In genomic region chr16:29731768-29732601, GRCh38 we compare ENCODE assay signal across 1 cellular context.
TF ChIP-seq lines count a peak whose summit lies in the region.

No MANE protein-coding gene starts in this region.

TF ChIP-seq in GM12878, 131 proteins besides CTCF, POLR2A, EP300 and RAD21:
- TF ChIP-seq JUNB (IDR thresholded peaks at IDR 0.05) (peak; percentile 43), RUNX3 (IDR thresholded peaks at IDR 0.05; ENCODE audit: low read length) (peak; percentile 88), NBN (IDR thresholded peaks at IDR 0.05) (peak; percentile 48), ATF7 (IDR thresholded peaks at IDR 0.05; ENCODE audit: low read depth) (peak; percentile 92), E4F1 (IDR thresholded peaks at IDR 0.05; ENCODE audit: borderline replicate concordance, partially characterized antibody) (peak; percentile 19), FOXM1 (IDR thresholded peaks at IDR 0.05; ENCODE audit: low read depth, low read length) (peak; percentile 70; the same call in 1 of the 2 replicates), RAD51 (IDR thresholded peaks at IDR 0.05) (0 out of 2 replicates have a peak, but pooled peaks have one; percentile 39), IKZF1 (conservative IDR thresholded peaks at IDR 0.05) (0 out of 2 replicates have a peak, but pooled peaks have one; percentile 32), MTA2 (IDR thresholded peaks at IDR 0.05; ENCODE audit: low read depth) (peak; percentile 81; the same call in 1 of the 2 replicates), IKZF2 (IDR thresholded peaks at IDR 0.05) (peak; percentile 54 to 57; a peak in 3 of 4 replicates), CREM (IDR thresholded peaks at IDR 0.05; ENCODE audit: low read depth) (peak; percentile 91), CBX5 (IDR thresholded peaks at IDR 0.05; ENCODE audit: low read depth) (0 out of 2 replicates have a peak, but pooled peaks have one; percentile 36), CREB1 (IDR thresholded peaks at IDR 0.05; ENCODE audit: low read depth) (peak; percentile 89), DPF2 (IDR thresholded peaks at IDR 0.05) (peak; percentile 16; the same call in 1 of the 2 replicates), SP1 (IDR thresholded peaks at IDR 0.05; ENCODE audit: low read depth, low read length) (peak; percentile 13), TCF3 (IDR thresholded peaks at IDR 0.05; ENCODE audit: borderline replicate concordance, insufficient read depth, low read depth, low read length) (0 out of 2 replicates have a peak, but pooled peaks have one; percentile 33), CBFB (IDR thresholded peaks at IDR 0.05; ENCODE audit: low read depth) (peak; percentile 79), EGR1 (IDR thresholded peaks at IDR 0.05; ENCODE audit: borderline replicate concordance in 1 of 2, low read depth in 2 of 2, low read length in 2 of 2) (0 out of 3 replicates have a peak, but pooled peaks of 1 of the 2 experiments have one; percentile 7), GABPA (IDR thresholded peaks at IDR 0.05; ENCODE audit: low read depth) (peak; percentile 59; the same call in 1 of the 2 replicates), HDGF (IDR thresholded peaks at IDR 0.05) (0 out of 2 replicates have a peak, but pooled peaks have one; percentile 59), MEF2A (IDR thresholded peaks at IDR 0.05; ENCODE audit: insufficient read depth, low read depth, low read length) (peak; percentile 60; the same call in 1 of the 2 replicates), SMARCA5 (IDR thresholded peaks at IDR 0.05) (peak; percentile 71; the same call in 1 of the 2 replicates), NFIC (IDR thresholded peaks at IDR 0.05; ENCODE audit: low read depth, low read length) (peak; percentile 50), ZNF217 (IDR thresholded peaks at IDR 0.05) (peak; percentile 86), BHLHE40 (IDR thresholded peaks at IDR 0.05; ENCODE audit: borderline replicate concordance in 1 of 2, low read depth in 2 of 2, low read length in 1 of 2) (peak in 1 of 2 experiments; percentile 44; a peak in 1 of 4 replicates), ETV6 (conservative IDR thresholded peaks at IDR 0.05 in 1 of 2, IDR thresholded peaks at IDR 0.05 in 1 of 2; ENCODE audit: borderline replicate concordance in 1 of 2, low read depth in 1 of 2) (peak in 1 of 2 experiments; percentile 23; a peak in 1 of 4 replicates), MEF2B (IDR thresholded peaks at IDR 0.05; ENCODE audit: partially characterized antibody, poor library complexity, severe bottlenecking) (peak; percentile 55), KLF5 (IDR thresholded peaks at IDR 0.05; ENCODE audit: partially characterized antibody) (peak; percentile 94), SPI1 (IDR thresholded peaks at IDR 0.05; ENCODE audit: borderline replicate concordance, insufficient read depth, low read depth, low read length) (peak; percentile 27; the same call in 1 of the 2 replicates)
- TF ChIP-seq, protein P1, sequence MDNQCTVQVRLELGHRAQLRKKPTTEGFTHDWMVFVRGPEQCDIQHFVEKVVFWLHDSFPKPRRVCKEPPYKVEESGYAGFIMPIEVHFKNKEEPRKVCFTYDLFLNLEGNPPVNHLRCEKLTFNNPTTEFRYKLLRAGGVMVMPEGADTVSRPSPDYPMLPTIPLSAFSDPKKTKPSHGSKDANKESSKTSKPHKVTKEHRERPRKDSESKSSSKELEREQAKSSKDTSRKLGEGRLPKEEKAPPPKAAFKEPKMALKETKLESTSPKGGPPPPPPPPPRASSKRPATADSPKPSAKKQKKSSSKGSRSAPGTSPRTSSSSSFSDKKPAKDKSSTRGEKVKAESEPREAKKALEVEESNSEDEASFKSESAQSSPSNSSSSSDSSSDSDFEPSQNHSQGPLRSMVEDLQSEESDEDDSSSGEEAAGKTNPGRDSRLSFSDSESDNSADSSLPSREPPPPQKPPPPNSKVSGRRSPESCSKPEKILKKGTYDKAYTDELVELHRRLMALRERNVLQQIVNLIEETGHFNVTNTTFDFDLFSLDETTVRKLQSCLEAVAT (IDR thresholded peaks at IDR 0.05): peak; percentile 49; the same call in 1 of the 2 replicates
- TF ChIP-seq, protein P2, sequence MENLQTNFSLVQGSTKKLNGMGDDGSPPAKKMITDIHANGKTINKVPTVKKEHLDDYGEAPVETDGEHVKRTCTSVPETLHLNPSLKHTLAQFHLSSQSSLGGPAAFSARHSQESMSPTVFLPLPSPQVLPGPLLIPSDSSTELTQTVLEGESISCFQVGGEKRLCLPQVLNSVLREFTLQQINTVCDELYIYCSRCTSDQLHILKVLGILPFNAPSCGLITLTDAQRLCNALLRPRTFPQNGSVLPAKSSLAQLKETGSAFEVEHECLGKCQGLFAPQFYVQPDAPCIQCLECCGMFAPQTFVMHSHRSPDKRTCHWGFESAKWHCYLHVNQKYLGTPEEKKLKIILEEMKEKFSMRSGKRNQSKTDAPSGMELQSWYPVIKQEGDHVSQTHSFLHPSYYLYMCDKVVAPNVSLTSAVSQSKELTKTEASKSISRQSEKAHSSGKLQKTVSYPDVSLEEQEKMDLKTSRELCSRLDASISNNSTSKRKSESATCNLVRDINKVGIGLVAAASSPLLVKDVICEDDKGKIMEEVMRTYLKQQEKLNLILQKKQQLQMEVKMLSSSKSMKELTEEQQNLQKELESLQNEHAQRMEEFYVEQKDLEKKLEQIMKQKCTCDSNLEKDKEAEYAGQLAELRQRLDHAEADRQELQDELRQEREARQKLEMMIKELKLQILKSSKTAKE (IDR thresholded peaks at IDR 0.05; ENCODE audit: low read depth, poor library complexity, severe bottlenecking): peak; percentile 84
- TF ChIP-seq, protein P3, sequence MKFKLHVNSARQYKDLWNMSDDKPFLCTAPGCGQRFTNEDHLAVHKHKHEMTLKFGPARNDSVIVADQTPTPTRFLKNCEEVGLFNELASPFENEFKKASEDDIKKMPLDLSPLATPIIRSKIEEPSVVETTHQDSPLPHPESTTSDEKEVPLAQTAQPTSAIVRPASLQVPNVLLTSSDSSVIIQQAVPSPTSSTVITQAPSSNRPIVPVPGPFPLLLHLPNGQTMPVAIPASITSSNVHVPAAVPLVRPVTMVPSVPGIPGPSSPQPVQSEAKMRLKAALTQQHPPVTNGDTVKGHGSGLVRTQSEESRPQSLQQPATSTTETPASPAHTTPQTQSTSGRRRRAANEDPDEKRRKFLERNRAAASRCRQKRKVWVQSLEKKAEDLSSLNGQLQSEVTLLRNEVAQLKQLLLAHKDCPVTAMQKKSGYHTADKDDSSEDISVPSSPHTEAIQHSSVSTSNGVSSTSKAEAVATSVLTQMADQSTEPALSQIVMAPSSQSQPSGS (IDR thresholded peaks at IDR 0.05; ENCODE audit: low read length): peak; percentile 76
- TF ChIP-seq, protein P4, sequence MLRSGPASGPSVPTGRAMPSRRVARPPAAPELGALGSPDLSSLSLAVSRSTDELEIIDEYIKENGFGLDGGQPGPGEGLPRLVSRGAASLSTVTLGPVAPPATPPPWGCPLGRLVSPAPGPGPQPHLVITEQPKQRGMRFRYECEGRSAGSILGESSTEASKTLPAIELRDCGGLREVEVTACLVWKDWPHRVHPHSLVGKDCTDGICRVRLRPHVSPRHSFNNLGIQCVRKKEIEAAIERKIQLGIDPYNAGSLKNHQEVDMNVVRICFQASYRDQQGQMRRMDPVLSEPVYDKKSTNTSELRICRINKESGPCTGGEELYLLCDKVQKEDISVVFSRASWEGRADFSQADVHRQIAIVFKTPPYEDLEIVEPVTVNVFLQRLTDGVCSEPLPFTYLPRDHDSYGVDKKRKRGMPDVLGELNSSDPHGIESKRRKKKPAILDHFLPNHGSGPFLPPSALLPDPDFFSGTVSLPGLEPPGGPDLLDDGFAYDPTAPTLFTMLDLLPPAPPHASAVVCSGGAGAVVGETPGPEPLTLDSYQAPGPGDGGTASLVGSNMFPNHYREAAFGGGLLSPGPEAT (IDR thresholded peaks at IDR 0.05; ENCODE audit: low read depth): peak; percentile 82
- TF ChIP-seq, protein P5, sequence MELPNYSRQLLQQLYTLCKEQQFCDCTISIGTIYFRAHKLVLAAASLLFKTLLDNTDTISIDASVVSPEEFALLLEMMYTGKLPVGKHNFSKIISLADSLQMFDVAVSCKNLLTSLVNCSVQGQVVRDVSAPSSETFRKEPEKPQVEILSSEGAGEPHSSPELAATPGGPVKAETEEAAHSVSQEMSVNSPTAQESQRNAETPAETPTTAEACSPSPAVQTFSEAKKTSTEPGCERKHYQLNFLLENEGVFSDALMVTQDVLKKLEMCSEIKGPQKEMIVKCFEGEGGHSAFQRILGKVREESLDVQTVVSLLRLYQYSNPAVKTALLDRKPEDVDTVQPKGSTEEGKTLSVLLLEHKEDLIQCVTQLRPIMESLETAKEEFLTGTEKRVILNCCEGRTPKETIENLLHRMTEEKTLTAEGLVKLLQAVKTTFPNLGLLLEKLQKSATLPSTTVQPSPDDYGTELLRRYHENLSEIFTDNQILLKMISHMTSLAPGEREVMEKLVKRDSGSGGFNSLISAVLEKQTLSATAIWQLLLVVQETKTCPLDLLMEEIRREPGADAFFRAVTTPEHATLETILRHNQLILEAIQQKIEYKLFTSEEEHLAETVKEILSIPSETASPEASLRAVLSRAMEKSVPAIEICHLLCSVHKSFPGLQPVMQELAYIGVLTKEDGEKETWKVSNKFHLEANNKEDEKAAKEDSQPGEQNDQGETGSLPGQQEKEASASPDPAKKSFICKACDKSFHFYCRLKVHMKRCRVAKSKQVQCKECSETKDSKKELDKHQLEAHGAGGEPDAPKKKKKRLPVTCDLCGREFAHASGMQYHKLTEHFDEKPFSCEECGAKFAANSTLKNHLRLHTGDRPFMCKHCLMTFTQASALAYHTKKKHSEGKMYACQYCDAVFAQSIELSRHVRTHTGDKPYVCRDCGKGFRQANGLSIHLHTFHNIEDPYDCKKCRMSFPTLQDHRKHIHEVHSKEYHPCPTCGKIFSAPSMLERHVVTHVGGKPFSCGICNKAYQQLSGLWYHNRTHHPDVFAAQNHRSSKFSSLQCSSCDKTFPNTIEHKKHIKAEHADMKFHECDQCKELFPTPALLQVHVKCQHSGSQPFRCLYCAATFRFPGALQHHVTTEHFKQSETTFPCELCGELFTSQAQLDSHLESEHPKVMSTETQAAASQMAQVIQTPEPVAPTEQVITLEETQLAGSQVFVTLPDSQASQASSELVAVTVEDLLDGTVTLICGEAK (IDR thresholded peaks at IDR 0.05; ENCODE audit: borderline replicate concordance): peak; percentile 13; the same call in 1 of the 2 replicates
